ENCODE assay signal across 18 cellular contexts in genomic region chr11:128727320-128727719, GRCh38. TPM values are rescaled to one million over a fixed set of nuclear protein-coding genes. Genes with fewer than 3 reads are reported as not detected.
DNase-seq lines count a peak whose midpoint lies in the region; ATAC-seq, FAIRE-seq and TF ChIP-seq lines count a peak whose summit lies in the region.
"Had no signal": no experiment of that assay in that cellular context is flagged by ENCODE, and none has a peak within 500 bp of the region (broad histone marks: within the 10 kb centered on the region; RNA-seq: fewer than 3 reads in every experiment).

No MANE protein-coding gene starts in this region.

- peak overlapping the region; percentile 22; the same call in 1 of the 2 replicates for H3K9ac ChIP-seq in OCI-LY3 (ENCODE audit: low read length)

- DNase-seq in activated CD4-positive, alpha-beta T cell treated with anti-CD3 and anti-CD28 coated beads for 36 hours = no peak
- no peak for DNase-seq in activated CD4-positive, alpha-beta T cell treated with anti-CD3 and anti-CD28 coated beads, Interleukin-2, amount 50 U/mL, for 1 hour
- DNase-seq in endothelial cell (ENCODE audit: low spot score) = no peak
- DNase-seq in PC-9 = no peak
- DNase-seq in GM23338 (ENCODE audit: low spot score) = no peak
- DNase-seq in H54 (ENCODE audit: insufficient read length, low spot score) = no peak
- DNase-seq: 8988T; COR-L47; GOT3; kidney; NCI-H187 treated with DMSO at 0.1 percent for 48 hours; NCI-H526 treated with DMSO at 0.1 percent for 48 hours; stimulated activated naive CD8-positive, alpha-beta T cell treated with anti-CD3 and anti-CD28 coated beads, Interleukin-15, Interleukin-2, amounts not matched to agents 100 U/mL and 50 U/mL, for 24 hours had no signal

- no peak for ATAC-seq in activated CD4-positive, alpha-beta T cell treated with anti-CD3 and anti-CD28 coated beads for 36 hours
- no peak for ATAC-seq in stimulated activated memory B cell treated with anti-CD40 and anti-IgM and Interleukin-4, amounts not matched to agents 10 μg/mL and 1 μg/mL and 100 μg/mL, for 72 hours
- ATAC-seq in GM23338 = no peak

- H3K27me3 Mint-ChIP-seq in activated CD4-positive, alpha-beta T cell treated with anti-CD3 and anti-CD28 coated beads for 36 hours = no peaks in the 10 kb centered on the region
- H3K27me3 Mint-ChIP-seq in endothelial cell (ENCODE audit: unreplicated experiment) (peaks cover 38% of the 10 kb centered on the region), GM23338 (ENCODE audit: insufficient read depth, low read depth, poor library complexity) (peaks cover 16% of the 10 kb centered on the region)
- H3K27me3 Mint-ChIP-seq in stimulated activated memory B cell treated with anti-CD40 and anti-IgM and Interleukin-4, amounts not matched to agents 10 μg/mL and 1 μg/mL and 100 μg/mL, for 72 hours = no peaks in the 10 kb centered on the region

- H4K20me1 ChIP-seq in OCI-LY3 (ENCODE audit: insufficient read depth, low read length) (no peaks in the 10 kb centered on the region), PC-9 (ENCODE audit: insufficient read depth) (no peaks in the 10 kb centered on the region), GM23338 (replicated peaks; ENCODE audit: insufficient read depth) (no peaks in the 10 kb centered on the region)

- no peaks in the 10 kb centered on the region for H3F3A ChIP-seq in PC-9 (ENCODE audit: insufficient read depth, low read depth)
- H3F3A ChIP-seq in GM23338 (replicated peaks; ENCODE audit: low read depth) = no peaks in the 10 kb centered on the region

- H3K36me3 Mint-ChIP-seq in activated CD4-positive, alpha-beta T cell treated with anti-CD3 and anti-CD28 coated beads for 36 hours (ENCODE audit: low read depth) = peaks cover 16% of the 10 kb centered on the region
- H3K36me3 Mint-ChIP-seq in endothelial cell (ENCODE audit: low read depth, unreplicated experiment) (peaks cover 39% of the 10 kb centered on the region), GM23338 (ENCODE audit: low read depth) (no peaks in the 10 kb centered on the region)
- peaks cover 20% of the 10 kb centered on the region for H3K36me3 Mint-ChIP-seq in stimulated activated memory B cell treated with anti-CD40 and anti-IgM and Interleukin-4, amounts not matched to agents 10 μg/mL and 1 μg/mL and 100 μg/mL, for 72 hours

- H3K9me3 Mint-ChIP-seq in activated CD4-positive, alpha-beta T cell treated with anti-CD3 and anti-CD28 coated beads for 36 hours (ENCODE audit: low read depth) = no peaks in the 10 kb centered on the region
- no peaks in the 10 kb centered on the region for H3K9me3 Mint-ChIP-seq in endothelial cell (ENCODE audit: unreplicated experiment)
- no peaks in the 10 kb centered on the region for H3K9me3 Mint-ChIP-seq in stimulated activated memory B cell treated with anti-CD40 and anti-IgM and Interleukin-4, amounts not matched to agents 10 μg/mL and 1 μg/mL and 100 μg/mL, for 72 hours
- H3K9me3 Mint-ChIP-seq in GM23338 = no peaks in the 10 kb centered on the region
- H3K9me3 Mint-ChIP-seq: activated naive CD4-positive, alpha-beta T cell treated with anti-CD3 and anti-CD28 coated beads for 36 hours; nephron had no signal

- H3K36me3 ChIP-seq in OCI-LY3 (replicated peaks; ENCODE audit: low read depth, low read length) (no peaks in the 10 kb centered on the region), PC-9 (ENCODE audit: low read depth) (no peaks in the 10 kb centered on the region), GM23338 (ENCODE audit: insufficient read depth) (no peaks in the 10 kb centered on the region)
- H3K36me3 ChIP-seq: right atrium auricular region had no signal

- H3K4me3 ChIP-seq in OCI-LY3 (ENCODE audit: low read length) (no peak overlapping the region; the same call in 1 of the 2 replicates), PC-9 (no peak overlapping the region), GM23338 (no peak overlapping the region)
- H3K4me3 ChIP-seq: right atrium auricular region had no signal

- H3K4me2 ChIP-seq in OCI-LY3 (ENCODE audit: low read length) (peak overlapping the region; percentile 85), PC-9 (no peak overlapping the region), GM23338 (no peak overlapping the region)

- H3K4me1 Mint-ChIP-seq in activated CD4-positive, alpha-beta T cell treated with anti-CD3 and anti-CD28 coated beads for 36 hours = peaks cover 98% of the 10 kb centered on the region
- H3K4me1 Mint-ChIP-seq in endothelial cell (ENCODE audit: unreplicated experiment) = peaks cover 95% of the 10 kb centered on the region
- peaks cover 98% of the 10 kb centered on the region for H3K4me1 Mint-ChIP-seq in stimulated activated memory B cell treated with anti-CD40 and anti-IgM and Interleukin-4, amounts not matched to agents 10 μg/mL and 1 μg/mL and 100 μg/mL, for 72 hours
- peaks cover 37% of the 10 kb centered on the region for H3K4me1 Mint-ChIP-seq in GM23338

- H3K27ac ChIP-seq in OCI-LY3 (ENCODE audit: low read length) (peak overlapping the region; percentile 82; the same call in 1 of the 2 replicates), PC-9 (no peak overlapping the region), GM23338 (ENCODE audit: low read depth) (no peak overlapping the region)

- no peak for TF ChIP-seq POLR2A in H54 (IDR thresholded peaks at IDR 0.05; ENCODE audit: low read depth, low read length)

- FAIRE-seq in H54 (lab: Jason Lieb, UNC) = no peak
- FAIRE-seq: kidney had no signal

- no peaks in the 10 kb centered on the region for H3K9me2 ChIP-seq in PC-9 (ENCODE audit: insufficient read depth)
- H3K9me2 ChIP-seq in GM23338 (ENCODE audit: insufficient read depth) = 0 out of 2 replicates have a peak, but pooled peaks cover 4% of the 10 kb centered on the region

- no peaks in the 10 kb centered on the region for H3K27me3 ChIP-seq in OCI-LY3 (ENCODE audit: low read depth, low read length)
- peaks cover 3% of the 10 kb centered on the region for H3K27me3 ChIP-seq in PC-9 (ENCODE audit: insufficient read depth, low read depth)
- no peaks in the 10 kb centered on the region for H3K27me3 ChIP-seq in GM23338 (ENCODE audit: insufficient read depth)
- H3K27me3 ChIP-seq: right atrium auricular region had no signal

- no TSS peak for BruUV-seq in PC-9 (replicated peaks; lab: Mats Ljungman, UMichigan)

- TF ChIP-seq CTCF in OCI-LY3 (IDR thresholded peaks at IDR 0.05; ENCODE audit: low read depth, low read length) (no peak), endothelial cell (IDR thresholded peaks at IDR 0.05; ENCODE audit: unreplicated experiment) (no peak), PC-9 (conservative IDR thresholded peaks at IDR 0.05) (no peak), GM23338 (conservative IDR thresholded peaks at IDR 0.05; ENCODE audit: low read depth in 2 of 2) (no peak)

- H3K9me3 ChIP-seq in OCI-LY3 (ENCODE audit: insufficient read depth, low read length) (no peaks in the 10 kb centered on the region), PC-9 (ENCODE audit: insufficient read depth, low read depth) (no peaks in the 10 kb centered on the region)
- H3K9me3 ChIP-seq: right atrium auricular region had no signal

- POLR2A ChIA-PET in activated CD4-positive, alpha-beta T cell treated with anti-CD3 and anti-CD28 coated beads for 36 hours (lab: Charles Lee) = interaction anchor here (0.6 to 1.0 kb wide), 4 partner anchors 8 to 30 kb away, joined by 3 read pairs; no protein-coding TSS in a partner anchor
- POLR2A ChIA-PET in PC-9 (lab: Charles Lee; ENCODE audit: unreplicated experiment) = no interaction called here

- peaks cover 56% of the 10 kb centered on the region for H3K4me1 ChIP-seq in OCI-LY3 (ENCODE audit: low read length)
- H3K4me1 ChIP-seq in PC-9 (replicated peaks; ENCODE audit: insufficient read depth) = no peaks in the 10 kb centered on the region
- H3K4me1 ChIP-seq in GM23338 (ENCODE audit: insufficient read depth) = peaks cover 12% of the 10 kb centered on the region

- peak overlapping the region; percentile 55 for H3K27ac Mint-ChIP-seq in activated CD4-positive, alpha-beta T cell treated with anti-CD3 and anti-CD28 coated beads for 36 hours
- peak overlapping the region; percentile 50 for H3K27ac Mint-ChIP-seq in endothelial cell (ENCODE audit: unreplicated experiment)
- H3K27ac Mint-ChIP-seq in stimulated activated memory B cell treated with anti-CD40 and anti-IgM and Interleukin-4, amounts not matched to agents 10 μg/mL and 1 μg/mL and 100 μg/mL, for 72 hours = peak overlapping the region; percentile 97
- H3K27ac Mint-ChIP-seq in GM23338 = no peak overlapping the region

- CTCF ChIA-PET in activated CD4-positive, alpha-beta T cell treated with anti-CD3 and anti-CD28 coated beads for 36 hours (lab: Charles Lee) = interaction anchor here (0.8 to 3.2 kb wide), 8 partner anchors 9 to 103 kb away, joined by 3 to 17 read pairs (median 7); no protein-coding TSS in a partner anchor
- CTCF ChIA-PET in PC-9 (lab: Charles Lee) = no interaction called here

- intact Hi-C loops in activated CD4-positive, alpha-beta T cell treated with anti-CD3 and anti-CD28 coated beads for 36 hours (cut with DNase I, micrococcal nuclease) = loop anchor here in 1 of 2 experiments (10.0 kb wide), 1 partner anchor 443 kb away; no protein-coding TSS in a partner anchor
- intact Hi-C loops in PC-9 (cut with micrococcal nuclease; ENCODE audit: unreplicated experiment) = no loop called here

- H3K4me3 Mint-ChIP-seq in activated CD4-positive, alpha-beta T cell treated with anti-CD3 and anti-CD28 coated beads for 36 hours = no peak overlapping the region
- H3K4me3 Mint-ChIP-seq in endothelial cell (ENCODE audit: unreplicated experiment) (peak overlapping the region; percentile 52), GM23338 (no peak overlapping the region)
- H3K4me3 Mint-ChIP-seq in stimulated activated memory B cell treated with anti-CD40 and anti-IgM and Interleukin-4, amounts not matched to agents 10 μg/mL and 1 μg/mL and 100 μg/mL, for 72 hours = no peak overlapping the region
- H3K4me3 Mint-ChIP-seq: nephron had no signal

- H2AFZ ChIP-seq in OCI-LY3 (ENCODE audit: low read depth, low read length) (no peak overlapping the region), PC-9 (no peak overlapping the region), GM23338 (no peak overlapping the region)

- H3K79me2 ChIP-seq in OCI-LY3 (ENCODE audit: low read length) (peaks cover 20% of the 10 kb centered on the region), PC-9 (ENCODE audit: low read depth) (no peaks in the 10 kb centered on the region), GM23338 (replicated peaks; ENCODE audit: insufficient read depth) (no peaks in the 10 kb centered on the region)

RNA-seq across cellular contexts. Expression of gene FLI1, which starts 33.4 kb away (rescaled TPM):
- total RNA-seq in activated CD4-positive, alpha-beta T cell treated with anti-CD3 and anti-CD28 coated beads for 36 hours = 10 to 100 TPM; 40.4 to 57.0 TPM
- total RNA-seq in endothelial cell (ENCODE audit: unreplicated experiment) (271 TPM), PC-9 (2021) (2.8 and 3.6 TPM in 2 replicates)
- total RNA-seq in GM23338 (2014; rRNA removed; shearing (Covaris generic)) = 0.12 and 0.21 TPM in 2 replicates
- 0.16 and 0.31 TPM in 2 replicates for polyA plus RNA-seq in GM23338 (2016; fragmentation: Nextera tagmentation; extraction: Ambion mirVana)
